ENCODE assay signal across 34 cellular contexts in the genomic region with DNA sequence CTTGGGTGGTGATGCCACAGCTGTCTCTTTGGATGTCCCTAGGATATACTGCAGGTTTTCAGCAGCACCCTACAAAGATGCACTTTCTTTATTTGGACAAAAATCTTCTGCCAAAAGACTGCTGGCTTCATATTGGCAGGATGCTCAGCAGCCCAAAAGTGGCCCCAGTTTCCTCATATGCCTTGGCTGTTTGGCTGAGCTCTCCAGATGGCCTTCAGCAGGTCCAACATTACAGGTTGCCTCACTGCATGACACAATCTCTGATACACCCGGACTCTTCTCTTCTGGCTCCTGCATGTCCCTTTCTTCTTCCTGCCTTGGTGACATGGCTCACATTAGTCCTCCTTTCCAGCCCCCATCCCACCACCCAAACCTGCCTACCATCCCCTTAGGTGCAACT.
"Had no signal": no experiment of that assay in that cellular context is flagged by ENCODE, and none has a peak within 500 bp of the region (broad histone marks: within the 10 kb centered on the region; RNA-seq: fewer than 3 reads in every experiment).

No MANE protein-coding gene starts in this region.

- DNase-seq: Karpas-422, Kasumi-1, KG1, MG63, MM.1S, MV-4-11, NCI-H1048, NCI-H1092, NCI-H1092 treated with DMSO at 0.1 percent for 48 hours, NCI-H1105, NCI-H1105 treated with DMSO at 0.1 percent for 48 hours, NCI-H1417, NCI-H1417 treated with DMSO at 0.1 percent for 48 hours, NCI-H1436, NCI-H1436 treated with DMSO at 0.1 percent for 48 hours, NCI-H146, NCI-H1694, NCI-H1694 treated with DMSO at 0.1 percent for 48 hours, NCI-H187, NCI-H187 treated with DMSO at 0.1 percent for 48 hours, NCI-H1930, NCI-H2029, NCI-H2029 treated with DMSO at 0.1 percent for 48 hours, NCI-H2081, NCI-H2081 treated with DMSO at 0.1 percent for 48 hours, NCI-H2107, NCI-H2171, NCI-H2171 treated with DMSO at 0.1 percent for 48 hours, NCI-H226, NCI-H345, NCI-H446, NCI-H446 treated with DMSO at 0.1 percent for 48 hours, NCI-H510A, NCI-H510A treated with DMSO at 0.1 percent for 48 hours had no signal

- H3K9me3 ChIP-seq: MG63 had no signal
